Comparison of ENCODE assay signal across 9 cellular contexts in genomic region chr16:30009990-30010816, GRCh38. TPM values are rescaled to one million over a fixed set of nuclear protein-coding genes. Genes with fewer than 3 reads are reported as not detected.
A peak's percentile ranks its signal among the peaks of the same experiment; 100 is the strongest.
DNase-seq lines count a peak whose midpoint lies in the region; ATAC-seq and TF ChIP-seq lines count a peak whose summit lies in the region.
"Had no signal": no experiment of that assay in that cellular context is flagged by ENCODE, and none has a peak within 500 bp of the region (broad histone marks: within the 10 kb centered on the region; RNA-seq: fewer than 3 reads in every experiment).

No MANE protein-coding gene starts in this region.

- H3K36me3 ChIP-seq in DOHH2 (ENCODE audit: control insufficient read depth, low read length) = peaks cover 8% of the 10 kb centered on the region
- no peaks in the 10 kb centered on the region for H3K36me3 ChIP-seq in endodermal cell (ENCODE audit: control insufficient read depth, insufficient read depth, low read length)

- CTCF ChIA-PET in HEK293T (lab: Yijun Ruan, JAX) = no interaction called here

- H3K9ac ChIP-seq in endodermal cell (ENCODE audit: extremely low read depth, low read length, poor library complexity, severe bottlenecking) = no peak overlapping the region

- H3K27me3 Mint-ChIP-seq in endodermal cell (ENCODE audit: insufficient read depth) (peaks cover 46% of the 10 kb centered on the region), progenitor cell of endocrine pancreas (peaks cover 40% of the 10 kb centered on the region)

- no peaks in the 10 kb centered on the region for H3K36me3 Mint-ChIP-seq in endodermal cell (ENCODE audit: low read depth)
- peaks cover 2% of the 10 kb centered on the region for H3K36me3 Mint-ChIP-seq in progenitor cell of endocrine pancreas (ENCODE audit: insufficient read depth)

- DNase-seq in NB4 (ENCODE audit: low read depth) (peak; percentile 45), endodermal cell (no peak), progenitor cell of endocrine pancreas (ENCODE audit: low spot score, unreplicated experiment) (no peak), ureter (ENCODE audit: low spot score) (no peak), HEK293T (ENCODE audit: extremely low spot score) (no peak)

- peak overlapping the region; percentile 76 for H3K4me2 ChIP-seq in DOHH2 (ENCODE audit: low read length)

- H3K27ac ChIP-seq in DOHH2 (ENCODE audit: low read depth, low read length) (no peak overlapping the region), endodermal cell (ENCODE audit: low read depth, low read length) (no peak overlapping the region)

- H3K27me3 ChIP-seq in DOHH2 (ENCODE audit: control insufficient read depth, low read length) (peaks cover 31% of the 10 kb centered on the region), endodermal cell (ENCODE audit: control insufficient read depth, insufficient read depth, low read length, poor library complexity, severe bottlenecking) (peaks cover 22% of the 10 kb centered on the region)

- TF ChIP-seq POLR2A in NB4 (IDR thresholded peaks at IDR 0.05; ENCODE audit: extremely low read depth, insufficient read length) = no peak

- H3K9me3 Mint-ChIP-seq in endodermal cell (no peaks in the 10 kb centered on the region), progenitor cell of endocrine pancreas (ENCODE audit: low read depth) (no peaks in the 10 kb centered on the region)

- H3K9me2 ChIP-seq in DOHH2 (replicated peaks; ENCODE audit: control insufficient read depth, low read length) = no peaks in the 10 kb centered on the region

- H3K9me3 ChIP-seq in DOHH2 (ENCODE audit: control insufficient read depth, insufficient read depth, low read length) = no peaks in the 10 kb centered on the region
- H3K9me3 ChIP-seq in endodermal cell (ENCODE audit: control insufficient read depth, low read length) = no peaks in the 10 kb centered on the region

- peak overlapping the region; percentile 62 for H3K4me3 Mint-ChIP-seq in endodermal cell
- peak overlapping the region; percentile 60 for H3K4me3 Mint-ChIP-seq in progenitor cell of endocrine pancreas (ENCODE audit: low read depth)

- peaks cover 7% of the 10 kb centered on the region for H3K4me1 Mint-ChIP-seq in endodermal cell
- peaks cover 3% of the 10 kb centered on the region for H3K4me1 Mint-ChIP-seq in progenitor cell of endocrine pancreas (ENCODE audit: low read depth)

- peak overlapping the region; percentile 71 for H3K4me3 ChIP-seq in DOHH2 (ENCODE audit: low read length)
- H3K4me3 ChIP-seq in NB4 (ENCODE audit: low read depth, low read length) = peak overlapping the region; percentile 11
- peak overlapping the region; percentile 62 for H3K4me3 ChIP-seq in endodermal cell (ENCODE audit: low read length)

- TF ChIP-seq CTCF in DOHH2 (IDR thresholded peaks at IDR 0.05; ENCODE audit: low read depth, low read length, poor library complexity, severe bottlenecking) (no peak), NB4 (IDR thresholded peaks at IDR 0.05; ENCODE audit: low read depth, low read length) (no peak), endodermal cell (conservative IDR thresholded peaks at IDR 0.05) (no peak), progenitor cell of endocrine pancreas (IDR thresholded peaks at IDR 0.05; ENCODE audit: unreplicated experiment) (no peak)

- no peak overlapping the region for H3K27ac Mint-ChIP-seq in endodermal cell
- H3K27ac Mint-ChIP-seq in progenitor cell of endocrine pancreas = no peak overlapping the region

- no peaks in the 10 kb centered on the region for H3K79me2 ChIP-seq in DOHH2 (ENCODE audit: control insufficient read depth, low read length)

- H4K20me1 ChIP-seq in DOHH2 (ENCODE audit: control insufficient read depth, insufficient read depth, low read depth, low read length) = no peaks in the 10 kb centered on the region

- H3K4me1 ChIP-seq in DOHH2 (ENCODE audit: control insufficient read depth, low read length) (peaks cover 26% of the 10 kb centered on the region), endodermal cell (ENCODE audit: control insufficient read depth, insufficient read depth, low read length) (no peaks in the 10 kb centered on the region)

- no peaks in the 10 kb centered on the region for H3F3A ChIP-seq in DOHH2 (ENCODE audit: control insufficient read depth, insufficient read depth)

- POLR2A ChIA-PET in HEK293T (lab: Yijun Ruan, JAX) = interaction anchor here (0.8 to 1.6 kb wide), 3 partner anchors 11 to 48 kb away, joined by 3 to 4 read pairs (median 4); partner anchors contain the start of genes HIRIP3, INO80E and TMEM219

- WGBS in endodermal cell (ENCODE audit: insufficient coverage in 1 of 2, insufficient read length in 1 of 2), 2 experiments = 50 to 65% methylated on average over 4 to 29 of the region's 31 CpGs

- ATAC-seq in GM21786 (IDR thresholded peaks at IDR 0.05; ENCODE audit: unreplicated experiment) (no peak), HG03469 (IDR thresholded peaks at IDR 0.05; ENCODE audit: unreplicated experiment) (no peak)

TF ChIP-seq in HEK293T, 16 proteins besides CTCF, POLR2A, EP300 and RAD21:
- TF ChIP-seq BHLHE40 (IDR thresholded peaks at IDR 0.05; ENCODE audit: borderline replicate concordance) (no peak), FOXK2 (IDR thresholded peaks at IDR 0.05) (no peak), FOXA1 (IDR thresholded peaks at IDR 0.05) (no peak), TARDBP (IDR thresholded peaks at IDR 0.05) (no peak), FOXM1 (IDR thresholded peaks at IDR 0.05; ENCODE audit: borderline replicate concordance) (no peak)
- TF ChIP-seq, protein P1, sequence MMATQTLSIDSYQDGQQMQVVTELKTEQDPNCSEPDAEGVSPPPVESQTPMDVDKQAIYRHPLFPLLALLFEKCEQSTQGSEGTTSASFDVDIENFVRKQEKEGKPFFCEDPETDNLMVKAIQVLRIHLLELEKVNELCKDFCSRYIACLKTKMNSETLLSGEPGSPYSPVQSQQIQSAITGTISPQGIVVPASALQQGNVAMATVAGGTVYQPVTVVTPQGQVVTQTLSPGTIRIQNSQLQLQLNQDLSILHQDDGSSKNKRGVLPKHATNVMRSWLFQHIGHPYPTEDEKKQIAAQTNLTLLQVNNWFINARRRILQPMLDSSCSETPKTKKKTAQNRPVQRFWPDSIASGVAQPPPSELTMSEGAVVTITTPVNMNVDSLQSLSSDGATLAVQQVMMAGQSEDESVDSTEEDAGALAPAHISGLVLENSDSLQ (IDR thresholded peaks at IDR 0.05) = no peak

RNA-seq across cellular contexts. Expression of gene DOC2A, which starts 0.6 kb away (rescaled TPM):
- 1 to 10 TPM; 6.2 to 9.9 TPM for total RNA-seq in endodermal cell
- 3.2 TPM for polyA plus RNA-seq in endodermal cell (2013, experiment 1 of 2)
- polyA plus RNA-seq in endodermal cell (2013, experiment 2 of 2) = 2.6 TPM
- 4.4 and 5.0 TPM in 2 replicates for total RNA-seq in progenitor cell of endocrine pancreas
- total RNA-seq in ureter = 3.1 TPM

RNA-seq across cellular contexts. Expression of gene C16orf92, which starts 12.8 kb away (rescaled TPM):
- total RNA-seq in endodermal cell (not detected), progenitor cell of endocrine pancreas (not detected in 2 replicates), ureter (not detected)
- not detected for polyA plus RNA-seq in endodermal cell (2013, experiment 1 of 2)
- not detected for polyA plus RNA-seq in endodermal cell (2013, experiment 2 of 2)
- total RNA-seq: T-helper 2 cell treated with Interferon-gamma antibody and Interleukin-4, amounts not matched to agents 100 ng/mL and 5 ng/mL, for 36 hours had no signal

RNA-seq across cellular contexts. Expression of gene INO80E, which starts 14.2 kb away (rescaled TPM):
- 10 to 100 TPM; 77.4 to 80.1 TPM for total RNA-seq in endodermal cell
- polyA plus RNA-seq in endodermal cell (2013, experiment 1 of 2) = 74.7 TPM
- polyA plus RNA-seq in endodermal cell (2013, experiment 2 of 2) = 86.3 TPM
- total RNA-seq in progenitor cell of endocrine pancreas = 72.7 and 74.2 TPM in 2 replicates
- 88.5 TPM for total RNA-seq in ureter

RNA-seq across cellular contexts. Expression of gene HIRIP3, which starts 14.8 kb away (rescaled TPM):
- total RNA-seq in endodermal cell (10 to 100 TPM in 1 of 2 donors, 1 to 10 TPM in 1; 9.4 to 13.9 TPM), progenitor cell of endocrine pancreas (11.4 and 12.0 TPM in 2 replicates), ureter (11.2 TPM)
- 23.1 TPM for polyA plus RNA-seq in endodermal cell (2013, experiment 1 of 2)
- polyA plus RNA-seq in endodermal cell (2013, experiment 2 of 2) = 23.0 TPM

RNA-seq across cellular contexts. Expression of gene TLCD3B, which starts 20.9 kb away (rescaled TPM):
- 1 to 10 TPM; 3.3 to 3.5 TPM for total RNA-seq in endodermal cell
- polyA plus RNA-seq in endodermal cell (2013, experiment 1 of 2) = 18.2 TPM
- 15.3 TPM for polyA plus RNA-seq in endodermal cell (2013, experiment 2 of 2)
- total RNA-seq in progenitor cell of endocrine pancreas = 1.5 and 1.7 TPM in 2 replicates
- total RNA-seq in ureter = not detected

Comparison
In these comparisons a context has a peak if more than half of its experiments do, and no peak if none do; other contexts are left out.
1. H3K4me3 ChIP-seq: peak in every context shown above with its lines; median percentile 71 in DOHH2; 62 in endodermal cell; 11 in NB4.